ENCODE assay signal across 10 cellular contexts in genomic region chr2:222693837-222694236, GRCh38. TPM values are rescaled to one million over a fixed set of nuclear protein-coding genes. Genes with fewer than 3 reads are reported as not detected.
DNase-seq lines count a peak whose midpoint lies in the region; ATAC-seq and TF ChIP-seq lines count a peak whose summit lies in the region.
"Had no signal": no experiment of that assay in that cellular context is flagged by ENCODE, and none has a peak within 500 bp of the region (broad histone marks: within the 10 kb centered on the region; RNA-seq: fewer than 3 reads in every experiment).

No MANE protein-coding gene starts in this region.

- H3K9me3 Mint-ChIP-seq in osteocyte (ENCODE audit: unreplicated experiment), result no peaks in the 10 kb centered on the region

- no peak overlapping the region for H3K27ac Mint-ChIP-seq in osteocyte (ENCODE audit: unreplicated experiment)
- H3K27ac Mint-ChIP-seq: CD4-positive, CD25-positive, alpha-beta regulatory T cell had no signal

- peak; percentile 54 for ATAC-seq in HG03103 (IDR thresholded peaks at IDR 0.05; ENCODE audit: low read depth, unreplicated experiment)
- ATAC-seq in HG02970 (IDR thresholded peaks at IDR 0.05; ENCODE audit: low FRiP score, unreplicated experiment), result no peak

- H3K36me3 Mint-ChIP-seq in osteocyte (ENCODE audit: unreplicated experiment), result no peaks in the 10 kb centered on the region
- H3K36me3 Mint-ChIP-seq: CD4-positive, CD25-positive, alpha-beta regulatory T cell had no signal

- H3K4me3 Mint-ChIP-seq in osteocyte (ENCODE audit: unreplicated experiment), result no peak overlapping the region
- H3K4me3 Mint-ChIP-seq: CD4-positive, CD25-positive, alpha-beta regulatory T cell had no signal

- peak; percentile 46 for DNase-seq in NOMO-1 treated with DMSO at 0.1 percent for 48 hours (lab: John Stamatoyannopoulos, UW; ENCODE audit: unreplicated experiment)
- no peak for DNase-seq in NOMO-1 treated with dmso at 0.1 percent for 144 hours (lab: John Stamatoyannopoulos, UW; ENCODE audit: unreplicated experiment)
- DNase-seq in SW480 (ENCODE audit: low spot score), result peak; percentile 40
- no peak for DNase-seq in osteocyte (ENCODE audit: extremely low spot score, unreplicated experiment)
- no peak for DNase-seq in AG20443 (ENCODE audit: low spot score)
- DNase-seq in NCI-H1436 (lab: John Stamatoyannopoulos, UW), result no peak

- peak; percentile 24 for TF ChIP-seq CTCF in osteocyte (IDR thresholded peaks at IDR 0.05)

- H3K4me1 Mint-ChIP-seq in osteocyte (ENCODE audit: unreplicated experiment), result peaks cover 10% of the 10 kb centered on the region

- no peaks in the 10 kb centered on the region for H3K27me3 Mint-ChIP-seq in osteocyte (ENCODE audit: unreplicated experiment)

RNA-seq across cellular contexts. Expression of gene MOGAT1, which starts 22.4 kb away (rescaled TPM):
- not detected in 2 replicates for total RNA-seq in osteocyte
- total RNA-seq: CD4-positive, CD25-positive, alpha-beta regulatory T cell; SJSA1 had no signal

RNA-seq across cellular contexts. Expression of gene FARSB, which starts 37.9 kb away (rescaled TPM):
- total RNA-seq in osteocyte, result 15.7 and 15.8 TPM in 2 replicates

Comparison
In these comparisons a context has a peak if more than half of its experiments do, and no peak if none do; other contexts are left out.
1. DNase-seq: peak in NOMO-1 treated with DMSO at 0.1 percent for 48 hours (single experiment) and SW480 (single experiment); none in NOMO-1 treated with dmso at 0.1 percent for 144 hours (single experiment), osteocyte (single experiment), AG20443 (single experiment) and NCI-H1436 (single experiment).